ENCODE assay signal across 2 cellular contexts in genomic region chr17:38704645-38705522, GRCh38.
TF ChIP-seq lines count a peak whose summit lies in the region.

Gene MLLT6, plus strand, starts transcription at chr17:38705273. Its CDS starts 360 bp downstream, at chr17:38705633.

TF ChIP-seq in HEK293, 187 proteins besides CTCF, POLR2A, EP300 and RAD21 (continued from another document and continues in another):
- no peak for TF ChIP-seq ZSCAN18 (tag by site-specific recombination; IDR thresholded peaks at IDR 0.05)
- no peak for TF ChIP-seq GLIS1 (tag by site-specific recombination; IDR thresholded peaks at IDR 0.05)
- peak; percentile 85 for TF ChIP-seq EGR2 (tag by site-specific recombination; IDR thresholded peaks at IDR 0.05; ENCODE audit: low read depth)
- no peak for TF ChIP-seq ZNF548 (tag by site-specific recombination; IDR thresholded peaks at IDR 0.05)
- TF ChIP-seq ZNF518A (tag by site-specific recombination; conservative IDR thresholded peaks at IDR 0.05; ENCODE audit: low read depth), result no peak
- TF ChIP-seq ZNF549 (tag by site-specific recombination; IDR thresholded peaks at IDR 0.05), result no peak
- TF ChIP-seq ZEB2 (tag by site-specific recombination; IDR thresholded peaks at IDR 0.05), result peak; percentile 35; the same call in 1 of the 2 replicates
- no peak for TF ChIP-seq ZNF175 (tag by site-specific recombination; IDR thresholded peaks at IDR 0.05)
- TF ChIP-seq ZNF362 (tag by site-specific recombination; IDR thresholded peaks at IDR 0.05), result no peak
- no peak for TF ChIP-seq ZFP41 (tag by site-specific recombination; IDR thresholded peaks at IDR 0.05; ENCODE audit: borderline replicate concordance)
- no peak for TF ChIP-seq ZBTB49 (tag by site-specific recombination; IDR thresholded peaks at IDR 0.05; ENCODE audit: low read depth)
- TF ChIP-seq KLF16 (tag by site-specific recombination; IDR thresholded peaks at IDR 0.05), result no peak
- TF ChIP-seq BCL11A (tag by site-specific recombination; IDR thresholded peaks at IDR 0.05; ENCODE audit: low read depth), result no peak
- TF ChIP-seq KLF9 (tag by site-specific recombination; IDR thresholded peaks at IDR 0.05; ENCODE audit: low read depth), result no peak

TF ChIP-seq in HepG2, 621 proteins besides CTCF, POLR2A, EP300 and RAD21 (continued from another document and continues in another):
- TF ChIP-seq IRF2 (CRISPR knock-in tag; IDR thresholded peaks at IDR 0.05), result no peak
- no peak for TF ChIP-seq ZNF264 (CRISPR knock-in tag; IDR thresholded peaks at IDR 0.05)
- TF ChIP-seq HNF1B (CRISPR knock-in tag; IDR thresholded peaks at IDR 0.05), result no peak
- TF ChIP-seq ZNF136 (CRISPR knock-in tag; IDR thresholded peaks at IDR 0.05; ENCODE audit: low read depth), result no peak
- 0 out of 2 replicates have a peak, but pooled peaks have one; percentile 54 for TF ChIP-seq HBP1 (CRISPR knock-in tag; IDR thresholded peaks at IDR 0.05; ENCODE audit: low read depth)
- no peak for TF ChIP-seq MLX (CRISPR knock-in tag; IDR thresholded peaks at IDR 0.05)
- TF ChIP-seq JUNB (CRISPR knock-in tag; IDR thresholded peaks at IDR 0.05; ENCODE audit: borderline replicate concordance), result no peak
- TF ChIP-seq BRCA1 (CRISPR knock-in tag; IDR thresholded peaks at IDR 0.05), result no peak
- no peak for TF ChIP-seq ZNF460 (CRISPR knock-in tag; IDR thresholded peaks at IDR 0.05; ENCODE audit: borderline replicate concordance)
- TF ChIP-seq ATF1 (CRISPR knock-in tag; IDR thresholded peaks at IDR 0.05), result no peak
- TF ChIP-seq KLF16 (CRISPR knock-in tag; IDR thresholded peaks at IDR 0.05), result 0 out of 4 replicates have a peak, but pooled peaks of 1 of the 2 experiments have one; percentile 24
- no peak for TF ChIP-seq KDM1A (CRISPR knock-in tag; IDR thresholded peaks at IDR 0.05)
- peak; percentile 71 for TF ChIP-seq MEIS2 (CRISPR knock-in tag; IDR thresholded peaks at IDR 0.05)
- TF ChIP-seq PAF1 (CRISPR knock-in tag; IDR thresholded peaks at IDR 0.05), result no peak
- peak; percentile 37 for TF ChIP-seq PRDM15 (CRISPR knock-in tag; IDR thresholded peaks at IDR 0.05)
- TF ChIP-seq KAT2B (IDR thresholded peaks at IDR 0.05; ENCODE audit: borderline replicate concordance, low read depth, low read length), result no peak
- TF ChIP-seq GATAD1 (CRISPR knock-in tag; IDR thresholded peaks at IDR 0.05), result no peak
- TF ChIP-seq ZNF296 (CRISPR knock-in tag; conservative IDR thresholded peaks at IDR 0.05), result no peak
- TF ChIP-seq HNF1A (IDR thresholded peaks at IDR 0.05; ENCODE audit: low read depth), result no peak
- no peak for TF ChIP-seq HNF1A (CRISPR knock-in tag; IDR thresholded peaks at IDR 0.05; ENCODE audit: borderline replicate concordance)
- TF ChIP-seq ZNF883 (CRISPR knock-in tag; IDR thresholded peaks at IDR 0.05; ENCODE audit: not compliant biosample characterization), result no peak
- no peak for TF ChIP-seq CREM (IDR thresholded peaks at IDR 0.05)
- TF ChIP-seq CREM (CRISPR knock-in tag; IDR thresholded peaks at IDR 0.05), result no peak
- TF ChIP-seq POGZ (CRISPR knock-in tag; IDR thresholded peaks at IDR 0.05), result no peak
- TF ChIP-seq GMEB1 (CRISPR knock-in tag; IDR thresholded peaks at IDR 0.05; ENCODE audit: borderline replicate concordance), result no peak
- no peak for TF ChIP-seq MYPOP (CRISPR knock-in tag; IDR thresholded peaks at IDR 0.05)
- TF ChIP-seq KLF6 (CRISPR knock-in tag; IDR thresholded peaks at IDR 0.05), result 0 out of 2 replicates have a peak, but pooled peaks have one; percentile 31
- TF ChIP-seq FIP1L1 (IDR thresholded peaks at IDR 0.05; ENCODE audit: borderline replicate concordance, insufficient read depth, low read depth, low read length), result 0 out of 2 replicates have a peak, but pooled peaks have one; percentile 74
- TF ChIP-seq ZNF558 (CRISPR knock-in tag; IDR thresholded peaks at IDR 0.05; ENCODE audit: borderline replicate concordance), result no peak
- 0 out of 2 replicates have a peak, but pooled peaks have one; percentile 22 for TF ChIP-seq E2F2 (CRISPR knock-in tag; IDR thresholded peaks at IDR 0.05; ENCODE audit: borderline replicate concordance)
